Comparison of ENCODE assay signal across 29 cellular contexts in the genomic region with DNA sequence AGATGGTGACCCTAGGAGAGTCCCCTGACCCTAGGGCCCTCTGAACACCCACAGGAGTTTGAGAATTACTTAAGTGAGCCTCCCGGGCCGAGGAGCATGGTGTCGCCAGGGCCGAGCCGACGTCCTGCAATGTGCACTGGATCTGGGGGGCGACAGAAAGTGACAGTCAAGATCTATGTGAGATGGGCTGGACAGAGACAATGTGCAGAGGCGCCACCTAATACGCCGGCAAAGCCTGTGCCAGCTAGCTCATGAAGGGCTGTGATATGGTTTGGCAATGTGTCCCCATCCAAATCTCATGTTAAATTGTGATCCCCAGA.
"Had no signal": no experiment of that assay in that cellular context is flagged by ENCODE, and none has a peak within 500 bp of the region (broad histone marks: within the 10 kb centered on the region; RNA-seq: fewer than 3 reads in every experiment).

No MANE protein-coding gene starts in this region.

- H3K9me3 Mint-ChIP-seq: activated T-cell treated with anti-CD3 and anti-CD28 coated beads, Interleukin-2, amount 50 U/mL, for 4 hours; activated T-helper 17 cell treated with anti-CD3 and anti-CD28 coated beads, Interleukin-2, amount 50 U/mL, for 72 hours; central memory CD8-positive, alpha-beta T cell had no signal

- H3K27me3 Mint-ChIP-seq: activated CD8-positive, alpha-beta T cell treated with anti-CD3 and anti-CD28 coated beads for 36 hours; activated naive CD8-positive, alpha-beta T cell; activated T-helper 17 cell treated with anti-CD3 and anti-CD28 coated beads, Interleukin-2, amount 50 U/mL, for 72 hours; central memory CD8-positive, alpha-beta T cell; dendritic cell treated with granulocyte-macrophage colony-stimulating factor and Interleukin-4, amounts not matched to agents 40 ng/mL and 50 ng/mL, for 4 days had no signal

- H3K27ac ChIP-seq: brain microvascular endothelial cell, coronary artery, foreskin keratinocyte, gastrocnemius medialis, heart left ventricle had no signal

- DNase-seq: activated CD4-positive, alpha-beta T cell treated with anti-CD3 and anti-CD28 coated beads for 1 hour; activated CD4-positive, alpha-beta T cell treated with anti-CD3 and anti-CD28 coated beads for 48 hours; activated CD4-positive, alpha-beta T cell treated with anti-CD3 and anti-CD28 coated beads, Interleukin-2, amount 50 U/mL, for 1 hour; activated CD4-positive, alpha-beta T cell treated with anti-CD3 and anti-CD28 coated beads, Interleukin-2, amount 50 U/mL, for 48 hours; activated CD8-positive, alpha-beta memory T cell treated with anti-CD3 and anti-CD28 coated beads for 24 hours; activated CD8-positive, alpha-beta T cell treated with anti-CD3 and anti-CD28 coated beads for 36 hours; activated effector memory CD4-positive, alpha-beta T cell treated with Interleukin-2 at 50 U/mL for 16 hours; activated gamma-delta T cell treated with Interleukin-2 at 50 U/mL for 16 hours; activated naive CD4-positive, alpha-beta T cell treated with anti-CD3 and anti-CD28 coated beads, Interleukin-2, amount 50 U/mL, for 16 hours; activated naive CD4-positive, alpha-beta T cell treated with Interleukin-2 at 50 U/mL for 16 hours; activated T-cell treated with anti-CD3 and anti-CD28 coated beads, Interleukin-2, amount 50 U/mL, for 4 hours; amniotic stem cell; anterior cingulate cortex; brain microvascular endothelial cell; dorsolateral prefrontal cortex; effector memory CD4-positive, alpha-beta T cell; foreskin keratinocyte; gastrocnemius medialis; glutamatergic neuron; heart left ventricle; T-helper 2 cell had no signal

- H3K27me3 ChIP-seq: brain microvascular endothelial cell, dorsolateral prefrontal cortex, foreskin keratinocyte, gastrocnemius medialis, heart left ventricle had no signal

- H3K4me3 Mint-ChIP-seq: activated CD8-positive, alpha-beta T cell treated with anti-CD3 and anti-CD28 coated beads for 36 hours; activated naive CD8-positive, alpha-beta T cell; activated T-cell treated with anti-CD3 and anti-CD28 coated beads, Interleukin-2, amount 50 U/mL, for 4 hours; activated T-helper 17 cell treated with anti-CD3 and anti-CD28 coated beads, Interleukin-2, amount 50 U/mL, for 72 hours; central memory CD8-positive, alpha-beta T cell; dendritic cell treated with granulocyte-macrophage colony-stimulating factor and Interleukin-4, amounts not matched to agents 40 ng/mL and 50 ng/mL, for 4 days; endodermal cell; WTC11 had no signal

- H3K4me1 ChIP-seq: foreskin keratinocyte, gastrocnemius medialis had no signal

- H3K4me3 ChIP-seq: coronary artery, dorsolateral prefrontal cortex, gastrocnemius medialis, heart left ventricle had no signal

- ATAC-seq: activated CD8-positive, alpha-beta T cell treated with anti-CD3 and anti-CD28 coated beads for 36 hours; activated T-cell treated with anti-CD3 and anti-CD28 coated beads, Interleukin-2, amount 50 U/mL, for 4 hours; activated T-helper 17 cell treated with anti-CD3 and anti-CD28 coated beads, Interleukin-2, amount 50 U/mL, for 72 hours; esophagus mucosa; foreskin keratinocyte; gastrocnemius medialis; heart left ventricle; WTC11 had no signal

- H3K4me1 Mint-ChIP-seq: activated T-helper 17 cell treated with anti-CD3 and anti-CD28 coated beads, Interleukin-2, amount 50 U/mL, for 72 hours; central memory CD8-positive, alpha-beta T cell; endodermal cell; WTC11 had no signal

- H3K9me3 ChIP-seq: gastrocnemius medialis, heart left ventricle had no signal

- H3K27ac Mint-ChIP-seq: activated CD8-positive, alpha-beta T cell treated with anti-CD3 and anti-CD28 coated beads for 36 hours; activated naive CD8-positive, alpha-beta T cell; activated T-helper 17 cell treated with anti-CD3 and anti-CD28 coated beads, Interleukin-2, amount 50 U/mL, for 72 hours; dendritic cell treated with granulocyte-macrophage colony-stimulating factor and Interleukin-4, amounts not matched to agents 40 ng/mL and 50 ng/mL, for 4 days; endodermal cell; WTC11 had no signal
